9 cellular contexts compared by ENCODE assay signal in the genomic region with DNA sequence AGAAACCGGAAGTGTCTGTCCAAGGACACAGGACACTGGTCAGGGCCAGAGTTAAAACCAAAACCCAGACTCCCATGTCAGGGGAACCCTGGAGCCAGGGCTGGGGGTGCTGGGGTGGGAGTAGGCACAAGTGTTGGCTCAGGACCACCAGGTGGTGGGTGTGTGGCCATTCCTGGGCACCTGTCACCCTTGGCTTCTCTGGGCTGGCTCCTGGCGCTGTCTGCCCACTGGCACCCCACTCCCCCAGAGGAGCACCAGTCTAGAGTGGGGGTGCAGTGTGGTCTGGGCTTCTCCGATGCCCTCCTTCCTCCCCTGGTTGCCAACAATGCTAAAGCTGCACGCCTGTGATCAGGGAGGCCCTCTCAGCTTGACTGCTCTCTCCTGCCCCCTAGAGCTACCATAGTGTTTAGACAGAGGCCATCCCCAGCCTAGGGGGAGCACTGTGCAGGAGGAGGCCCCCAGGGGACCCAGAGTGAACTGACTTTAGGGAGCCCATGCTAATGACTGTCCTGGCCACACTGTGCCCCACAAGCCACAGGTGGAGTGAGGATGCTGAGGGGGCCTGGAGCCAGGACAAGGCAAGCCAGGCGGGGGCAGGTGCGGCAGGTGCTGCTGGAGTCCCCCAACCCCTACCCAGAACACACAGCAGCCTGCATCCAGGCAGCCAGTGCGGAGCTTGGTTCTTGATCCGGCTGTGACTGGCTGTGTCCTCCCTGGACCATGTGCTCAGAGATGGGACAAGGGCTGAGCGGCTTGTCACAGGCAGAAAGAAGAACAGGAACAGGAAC. TPM values are rescaled to one million over a fixed set of nuclear protein-coding genes. Genes with fewer than 3 reads are reported as not detected.
DNase-seq lines count a peak whose midpoint lies in the region; ATAC-seq and TF ChIP-seq lines count a peak whose summit lies in the region.
"Had no signal": no experiment of that assay in that cellular context is flagged by ENCODE, and none has a peak within 500 bp of the region (broad histone marks: within the 10 kb centered on the region; RNA-seq: fewer than 3 reads in every experiment).

No MANE protein-coding gene starts in this region.

- no peak overlapping the region for H3K4me3 ChIP-seq in CD8-positive, alpha-beta memory T cell (ENCODE audit: low read length)
- H3K4me3 ChIP-seq in SU-DHL-6 (ENCODE audit: insufficient read depth, low read length, poor library complexity, severe bottlenecking) (no peak overlapping the region), epithelial cell of proximal tubule (ENCODE audit: low read depth, low read length) (no peak overlapping the region), tibial artery (no peak overlapping the region)

- H2AFZ ChIP-seq in SU-DHL-6 (ENCODE audit: low read depth, low read length, severe bottlenecking): no peak overlapping the region

- POLR2A ChIA-PET in CD8-positive, alpha-beta memory T cell (lab: Charles Lee): no interaction called here

- no peak overlapping the region for H3K27ac ChIP-seq in CD8-positive, alpha-beta memory T cell (ENCODE audit: low read depth, low read length)
- H3K27ac ChIP-seq in SU-DHL-6 (ENCODE audit: low read depth, low read length) (no peak overlapping the region), tibial artery (no peak overlapping the region)
- H3K27ac ChIP-seq: neutrophil had no signal

- H3K9me2 ChIP-seq in SU-DHL-6 (replicated peaks; ENCODE audit: insufficient read depth, low read length): no peaks in the 10 kb centered on the region

- CTCF ChIA-PET in CD8-positive, alpha-beta memory T cell (lab: Charles Lee): interaction anchor here (0.6 to 4.1 kb wide), 15 partner anchors 8 to 152 kb away, joined by 3 to 37 read pairs (median 4); no protein-coding TSS in a partner anchor

- peaks cover 0 to 2% of the 10 kb centered on the region in 2 donors for H3K27me3 Mint-ChIP-seq in CD8-positive, alpha-beta memory T cell

- H3K9ac ChIP-seq in SU-DHL-6 (ENCODE audit: low read length): no peak overlapping the region

- DNase-seq in CD8-positive, alpha-beta memory T cell: peak in 4 of 5 donors; percentile 15 to 69 (median 39)
- DNase-seq in epithelial cell of proximal tubule (ENCODE audit: low read depth): no peak
- DNase-seq in omental fat pad (ENCODE audit: low spot score): peak; percentile 2
- DNase-seq in tibial artery: no peak
- no peak for DNase-seq in GOT3 (lab: John Stamatoyannopoulos, UW)

- TF ChIP-seq CTCF in SU-DHL-6 (IDR thresholded peaks at IDR 0.05; ENCODE audit: insufficient read depth, low read length, poor library complexity, severe bottlenecking): peak; percentile 78
- TF ChIP-seq CTCF in epithelial cell of proximal tubule (conservative IDR thresholded peaks at IDR 0.05; ENCODE audit: low read depth, low read length): peak; percentile 78
- TF ChIP-seq CTCF in omental fat pad (IDR thresholded peaks at IDR 0.05): no peak
- no peak for TF ChIP-seq CTCF in tibial artery (IDR thresholded peaks at IDR 0.05)

- H3F3A ChIP-seq in SU-DHL-6 (ENCODE audit: insufficient read depth): no peaks in the 10 kb centered on the region

- ATAC-seq in GM18508 (IDR thresholded peaks at IDR 0.05; ENCODE audit: insufficient read depth, unreplicated experiment): peak; percentile 77
- peak; percentile 67 for ATAC-seq in HG03175 (IDR thresholded peaks at IDR 0.05; ENCODE audit: unreplicated experiment)
- no peak for ATAC-seq in omental fat pad (ENCODE audit: low FRiP score)

- H3K4me1 Mint-ChIP-seq in CD8-positive, alpha-beta memory T cell: peaks cover 15 to 62% (median 26%) of the 10 kb centered on the region in 3 donors

- H3K27ac Mint-ChIP-seq in CD8-positive, alpha-beta memory T cell: peak overlapping the region; percentile 30 to 96 (median 81)

- H3K4me2 ChIP-seq in SU-DHL-6 (ENCODE audit: low read depth, low read length, poor library complexity, severe bottlenecking): no peak overlapping the region

- peaks cover 22% of the 10 kb centered on the region for H3K4me1 ChIP-seq in CD8-positive, alpha-beta memory T cell (ENCODE audit: insufficient read depth, low read length)
- peaks cover 0 to 5% (median 0%) of the 10 kb centered on the region in 4 donors for H3K4me1 ChIP-seq in tibial artery

- H3K9me3 ChIP-seq in CD8-positive, alpha-beta memory T cell (ENCODE audit: low read length): no peaks in the 10 kb centered on the region
- no peaks in the 10 kb centered on the region for H3K9me3 ChIP-seq in SU-DHL-6 (ENCODE audit: insufficient read depth, low read length)
- H3K9me3 ChIP-seq in tibial artery: no peaks in the 10 kb centered on the region
- H3K9me3 ChIP-seq: neutrophil had no signal

- H3K79me2 ChIP-seq in SU-DHL-6 (ENCODE audit: insufficient read depth, low read length): no peaks in the 10 kb centered on the region

- H3K36me3 ChIP-seq in CD8-positive, alpha-beta memory T cell (ENCODE audit: insufficient read depth, low read length): no peaks in the 10 kb centered on the region
- no peaks in the 10 kb centered on the region for H3K36me3 ChIP-seq in SU-DHL-6 (ENCODE audit: low read length)
- no peaks in the 10 kb centered on the region for H3K36me3 ChIP-seq in tibial artery
- H3K36me3 ChIP-seq: neutrophil had no signal

- H4K20me1 ChIP-seq in SU-DHL-6 (ENCODE audit: low read depth, low read length): no peaks in the 10 kb centered on the region

- intact Hi-C loops in tibial artery (cut with DNase I; ENCODE audit: low total_unique reads): no loop called here

- no peaks in the 10 kb centered on the region for H3K36me3 Mint-ChIP-seq in CD8-positive, alpha-beta memory T cell

- no peaks in the 10 kb centered on the region for H3K9me3 Mint-ChIP-seq in CD8-positive, alpha-beta memory T cell

- peak overlapping the region in 5 of 7 donors; percentile 51 to 75 (median 65) for H3K4me3 Mint-ChIP-seq in CD8-positive, alpha-beta memory T cell

- no peaks in the 10 kb centered on the region for H3K27me3 ChIP-seq in CD8-positive, alpha-beta memory T cell (ENCODE audit: insufficient read depth, low read length, poor library complexity, severe bottlenecking)
- no peaks in the 10 kb centered on the region for H3K27me3 ChIP-seq in SU-DHL-6 (ENCODE audit: low read length)
- peaks cover 0 to 12% of the 10 kb centered on the region in 2 donors for H3K27me3 ChIP-seq in tibial artery

RNA-seq across cellular contexts. Expression of a gene that starts 11.0 kb away (rescaled TPM):
- 1 to 10 TPM; 1.8 to 2.1 TPM for total RNA-seq in CD8-positive, alpha-beta memory T cell
- 8.5 TPM for polyA plus RNA-seq in CD8-positive, alpha-beta memory T cell
- total RNA-seq in epithelial cell of proximal tubule (1.6 and 2.0 TPM in 2 replicates), omental fat pad (1 to 10 TPM in 2 of 4 donors, under 1 TPM in 2; 0.28 to 2.8 (median 0.92) TPM)

Comparison
In these comparisons a context has a peak if more than half of its experiments do, and no peak if none do; other contexts are left out.
1. DNase-seq: peak in CD8-positive, alpha-beta memory T cell (4 of 5) and omental fat pad (single experiment); none in epithelial cell of proximal tubule (single experiment), tibial artery (0 of 2) and GOT3 (single experiment).
2. CTCF ChIP-seq: peak in SU-DHL-6 (single experiment) and epithelial cell of proximal tubule (single experiment); none in omental fat pad (0 of 3) and tibial artery (0 of 2).